ENCODE assay signal across 1 cellular context in the genomic region with DNA sequence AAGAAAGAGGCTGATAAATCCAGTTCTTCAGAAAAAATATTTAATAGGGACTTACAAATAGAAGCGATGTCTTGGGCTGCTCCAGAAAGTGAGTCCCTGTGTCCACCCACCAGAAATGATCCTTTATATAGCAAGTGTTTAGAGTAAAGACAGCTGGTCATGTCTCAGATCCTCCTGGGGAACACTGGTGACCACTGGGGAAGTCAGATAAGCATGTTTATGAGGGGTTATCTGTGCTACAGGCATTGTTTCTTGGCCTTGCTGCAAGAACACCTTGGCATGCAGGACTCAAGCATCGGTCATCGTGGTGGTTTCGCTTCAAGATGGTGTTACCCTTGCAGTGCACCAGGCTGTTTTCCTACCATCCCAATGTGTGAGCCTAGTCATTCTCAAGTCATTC.
TF ChIP-seq lines count a peak whose summit lies in the region.

No MANE protein-coding gene starts in this region.

TF ChIP-seq in K562, 482 proteins besides CTCF, POLR2A, EP300 and RAD21 (continued from another document and continues in another):
- no peak for TF ChIP-seq ZBTB34 (CRISPR knock-in tag; IDR thresholded peaks at IDR 0.05)
- no peak for TF ChIP-seq ZNF778 (CRISPR knock-in tag; IDR thresholded peaks at IDR 0.05)
- no peak for TF ChIP-seq KHSRP (IDR thresholded peaks at IDR 0.05)
- TF ChIP-seq KLF1 (tag; IDR thresholded peaks at IDR 0.05), result no peak
- no peak for TF ChIP-seq JUNB (CRISPR knock-in tag; conservative IDR thresholded peaks at IDR 0.05)
- no peak for TF ChIP-seq HIVEP1 (CRISPR knock-in tag; IDR thresholded peaks at IDR 0.05)
- no peak for TF ChIP-seq TGIF2 (CRISPR knock-in tag; IDR thresholded peaks at IDR 0.05)
- 0 out of 2 replicates have a peak, but pooled peaks have one; percentile 33 for TF ChIP-seq ZNF589 (CRISPR knock-in tag; IDR thresholded peaks at IDR 0.05; ENCODE audit: low read depth)
- no peak for TF ChIP-seq ZBED1 (IDR thresholded peaks at IDR 0.05)
- TF ChIP-seq, protein P1, sequence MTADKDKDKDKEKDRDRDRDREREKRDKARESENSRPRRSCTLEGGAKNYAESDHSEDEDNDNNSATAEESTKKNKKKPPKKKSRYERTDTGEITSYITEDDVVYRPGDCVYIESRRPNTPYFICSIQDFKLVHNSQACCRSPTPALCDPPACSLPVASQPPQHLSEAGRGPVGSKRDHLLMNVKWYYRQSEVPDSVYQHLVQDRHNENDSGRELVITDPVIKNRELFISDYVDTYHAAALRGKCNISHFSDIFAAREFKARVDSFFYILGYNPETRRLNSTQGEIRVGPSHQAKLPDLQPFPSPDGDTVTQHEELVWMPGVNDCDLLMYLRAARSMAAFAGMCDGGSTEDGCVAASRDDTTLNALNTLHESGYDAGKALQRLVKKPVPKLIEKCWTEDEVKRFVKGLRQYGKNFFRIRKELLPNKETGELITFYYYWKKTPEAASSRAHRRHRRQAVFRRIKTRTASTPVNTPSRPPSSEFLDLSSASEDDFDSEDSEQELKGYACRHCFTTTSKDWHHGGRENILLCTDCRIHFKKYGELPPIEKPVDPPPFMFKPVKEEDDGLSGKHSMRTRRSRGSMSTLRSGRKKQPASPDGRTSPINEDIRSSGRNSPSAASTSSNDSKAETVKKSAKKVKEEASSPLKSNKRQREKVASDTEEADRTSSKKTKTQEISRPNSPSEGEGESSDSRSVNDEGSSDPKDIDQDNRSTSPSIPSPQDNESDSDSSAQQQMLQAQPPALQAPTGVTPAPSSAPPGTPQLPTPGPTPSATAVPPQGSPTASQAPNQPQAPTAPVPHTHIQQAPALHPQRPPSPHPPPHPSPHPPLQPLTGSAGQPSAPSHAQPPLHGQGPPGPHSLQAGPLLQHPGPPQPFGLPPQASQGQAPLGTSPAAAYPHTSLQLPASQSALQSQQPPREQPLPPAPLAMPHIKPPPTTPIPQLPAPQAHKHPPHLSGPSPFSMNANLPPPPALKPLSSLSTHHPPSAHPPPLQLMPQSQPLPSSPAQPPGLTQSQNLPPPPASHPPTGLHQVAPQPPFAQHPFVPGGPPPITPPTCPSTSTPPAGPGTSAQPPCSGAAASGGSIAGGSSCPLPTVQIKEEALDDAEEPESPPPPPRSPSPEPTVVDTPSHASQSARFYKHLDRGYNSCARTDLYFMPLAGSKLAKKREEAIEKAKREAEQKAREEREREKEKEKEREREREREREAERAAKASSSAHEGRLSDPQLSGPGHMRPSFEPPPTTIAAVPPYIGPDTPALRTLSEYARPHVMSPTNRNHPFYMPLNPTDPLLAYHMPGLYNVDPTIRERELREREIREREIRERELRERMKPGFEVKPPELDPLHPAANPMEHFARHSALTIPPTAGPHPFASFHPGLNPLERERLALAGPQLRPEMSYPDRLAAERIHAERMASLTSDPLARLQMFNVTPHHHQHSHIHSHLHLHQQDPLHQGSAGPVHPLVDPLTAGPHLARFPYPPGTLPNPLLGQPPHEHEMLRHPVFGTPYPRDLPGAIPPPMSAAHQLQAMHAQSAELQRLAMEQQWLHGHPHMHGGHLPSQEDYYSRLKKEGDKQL (CRISPR knock-in tag; IDR thresholded peaks at IDR 0.05; ENCODE audit: borderline replicate concordance), result no peak
- no peak for TF ChIP-seq MITF (IDR thresholded peaks at IDR 0.05)
- no peak for TF ChIP-seq MBD1 (CRISPR knock-in tag; IDR thresholded peaks at IDR 0.05)
- TF ChIP-seq RBM17 (IDR thresholded peaks at IDR 0.05; ENCODE audit: borderline replicate concordance, low read depth, low read length), result no peak
- TF ChIP-seq TCF7L2 (IDR thresholded peaks at IDR 0.05; ENCODE audit: low read depth, low read length), result no peak
- TF ChIP-seq U2AF1 (optimal IDR thresholded peaks at IDR 0.05; ENCODE audit: low read depth, low read length), result no peak
- TF ChIP-seq RNF219 (CRISPR knock-in tag; IDR thresholded peaks at IDR 0.05), result no peak
- no peak for TF ChIP-seq ADNP (tag; IDR thresholded peaks at IDR 0.05)
- TF ChIP-seq HDAC8 (tag; IDR thresholded peaks at IDR 0.05), result no peak
- TF ChIP-seq NCOR1 (IDR thresholded peaks at IDR 0.05), result peak; percentile 71
- TF ChIP-seq CTBP1 (IDR thresholded peaks at IDR 0.05; ENCODE audit: borderline replicate concordance), result peak; percentile 26; the same call in 1 of the 2 replicates
- TF ChIP-seq PTBP1 (IDR thresholded peaks at IDR 0.05; ENCODE audit: low read depth, low read length), result no peak
- TF ChIP-seq SREBF1 (IDR thresholded peaks at IDR 0.05; ENCODE audit: borderline replicate concordance, low read depth, low read length), result no peak
- TF ChIP-seq, protein P2, sequence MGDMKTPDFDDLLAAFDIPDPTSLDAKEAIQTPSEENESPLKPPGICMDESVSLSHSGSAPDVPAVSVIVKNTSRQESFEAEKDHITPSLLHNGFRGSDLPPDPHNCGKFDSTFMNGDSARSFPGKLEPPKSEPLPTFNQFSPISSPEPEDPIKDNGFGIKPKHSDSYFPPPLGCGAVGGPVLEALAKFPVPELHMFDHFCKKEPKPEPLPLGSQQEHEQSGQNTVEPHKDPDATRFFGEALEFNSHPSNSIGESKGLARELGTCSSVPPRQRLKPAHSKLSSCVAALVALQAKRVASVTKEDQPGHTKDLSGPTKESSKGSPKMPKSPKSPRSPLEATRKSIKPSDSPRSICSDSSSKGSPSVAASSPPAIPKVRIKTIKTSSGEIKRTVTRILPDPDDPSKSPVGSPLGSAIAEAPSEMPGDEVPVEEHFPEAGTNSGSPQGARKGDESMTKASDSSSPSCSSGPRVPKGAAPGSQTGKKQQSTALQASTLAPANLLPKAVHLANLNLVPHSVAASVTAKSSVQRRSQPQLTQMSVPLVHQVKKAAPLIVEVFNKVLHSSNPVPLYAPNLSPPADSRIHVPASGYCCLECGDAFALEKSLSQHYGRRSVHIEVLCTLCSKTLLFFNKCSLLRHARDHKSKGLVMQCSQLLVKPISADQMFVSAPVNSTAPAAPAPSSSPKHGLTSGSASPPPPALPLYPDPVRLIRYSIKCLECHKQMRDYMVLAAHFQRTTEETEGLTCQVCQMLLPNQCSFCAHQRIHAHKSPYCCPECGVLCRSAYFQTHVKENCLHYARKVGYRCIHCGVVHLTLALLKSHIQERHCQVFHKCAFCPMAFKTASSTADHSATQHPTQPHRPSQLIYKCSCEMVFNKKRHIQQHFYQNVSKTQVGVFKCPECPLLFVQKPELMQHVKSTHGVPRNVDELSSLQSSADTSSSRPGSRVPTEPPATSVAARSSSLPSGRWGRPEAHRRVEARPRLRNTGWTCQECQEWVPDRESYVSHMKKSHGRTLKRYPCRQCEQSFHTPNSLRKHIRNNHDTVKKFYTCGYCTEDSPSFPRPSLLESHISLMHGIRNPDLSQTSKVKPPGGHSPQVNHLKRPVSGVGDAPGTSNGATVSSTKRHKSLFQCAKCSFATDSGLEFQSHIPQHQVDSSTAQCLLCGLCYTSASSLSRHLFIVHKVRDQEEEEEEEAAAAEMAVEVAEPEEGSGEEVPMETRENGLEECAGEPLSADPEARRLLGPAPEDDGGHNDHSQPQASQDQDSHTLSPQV (IDR thresholded peaks at IDR 0.05), result no peak
- TF ChIP-seq GATA2 (CRISPR knock-in tag; IDR thresholded peaks at IDR 0.05), result no peak
- no peak for TF ChIP-seq ELF1 (tag; IDR thresholded peaks at IDR 0.05)
- TF ChIP-seq NONO (IDR thresholded peaks at IDR 0.05; ENCODE audit: low read depth in 2 of 2, low read length in 1 of 2), result no peak
- TF ChIP-seq RBFOX2 (IDR thresholded peaks at IDR 0.05; ENCODE audit: low read depth, low read length), result no peak
- no peak for TF ChIP-seq PRPF4 (IDR thresholded peaks at IDR 0.05; ENCODE audit: insufficient read depth, low read depth, low read length, poor library complexity, severe bottlenecking)
- TF ChIP-seq, protein P3, sequence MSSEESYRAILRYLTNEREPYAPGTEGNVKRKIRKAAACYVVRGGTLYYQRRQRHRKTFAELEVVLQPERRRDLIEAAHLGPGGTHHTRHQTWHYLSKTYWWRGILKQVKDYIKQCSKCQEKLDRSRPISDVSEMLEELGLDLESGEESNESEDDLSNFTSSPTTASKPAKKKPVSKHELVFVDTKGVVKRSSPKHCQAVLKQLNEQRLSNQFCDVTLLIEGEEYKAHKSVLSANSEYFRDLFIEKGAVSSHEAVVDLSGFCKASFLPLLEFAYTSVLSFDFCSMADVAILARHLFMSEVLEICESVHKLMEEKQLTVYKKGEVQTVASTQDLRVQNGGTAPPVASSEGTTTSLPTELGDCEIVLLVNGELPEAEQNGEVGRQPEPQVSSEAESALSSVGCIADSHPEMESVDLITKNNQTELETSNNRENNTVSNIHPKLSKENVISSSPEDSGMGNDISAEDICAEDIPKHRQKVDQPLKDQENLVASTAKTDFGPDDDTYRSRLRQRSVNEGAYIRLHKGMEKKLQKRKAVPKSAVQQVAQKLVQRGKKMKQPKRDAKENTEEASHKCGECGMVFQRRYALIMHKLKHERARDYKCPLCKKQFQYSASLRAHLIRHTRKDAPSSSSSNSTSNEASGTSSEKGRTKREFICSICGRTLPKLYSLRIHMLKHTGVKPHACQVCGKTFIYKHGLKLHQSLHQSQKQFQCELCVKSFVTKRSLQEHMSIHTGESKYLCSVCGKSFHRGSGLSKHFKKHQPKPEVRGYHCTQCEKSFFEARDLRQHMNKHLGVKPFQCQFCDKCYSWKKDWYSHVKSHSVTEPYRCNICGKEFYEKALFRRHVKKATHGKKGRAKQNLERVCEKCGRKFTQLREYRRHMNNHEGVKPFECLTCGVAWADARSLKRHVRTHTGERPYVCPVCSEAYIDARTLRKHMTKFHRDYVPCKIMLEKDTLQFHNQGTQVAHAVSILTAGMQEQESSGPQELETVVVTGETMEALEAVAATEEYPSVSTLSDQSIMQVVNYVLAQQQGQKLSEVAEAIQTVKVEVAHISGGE (CRISPR knock-in tag; IDR thresholded peaks at IDR 0.05), result no peak
- peak; percentile 52 for TF ChIP-seq NFIC (IDR thresholded peaks at IDR 0.05)
- TF ChIP-seq DPF2 (IDR thresholded peaks at IDR 0.05), result 0 out of 2 replicates have a peak, but pooled peaks have one; percentile 38
- TF ChIP-seq GATAD2B (IDR thresholded peaks at IDR 0.05; ENCODE audit: borderline replicate concordance), result no peak
- no peak for TF ChIP-seq HCFC1 (IDR thresholded peaks at IDR 0.05; ENCODE audit: low read depth, low read length)
- TF ChIP-seq GABPB1 (CRISPR knock-in tag; IDR thresholded peaks at IDR 0.05), result no peak
- no peak for TF ChIP-seq ZFP36 (IDR thresholded peaks at IDR 0.05; ENCODE audit: low read depth, low read length, partially characterized antibody)
- peak; percentile 85 for TF ChIP-seq TCF3 (CRISPR knock-in tag; IDR thresholded peaks at IDR 0.05)
- no peak for TF ChIP-seq LARP7 (IDR thresholded peaks at IDR 0.05)
- TF ChIP-seq POLR2H (tag; IDR thresholded peaks at IDR 0.05; ENCODE audit: low read depth), result no peak
- 0 out of 4 replicates have a peak, but pooled peaks have one; percentile 23 to 27 for TF ChIP-seq FOXK2 (conservative IDR thresholded peaks at IDR 0.05 in 1 of 2, IDR thresholded peaks at IDR 0.05 in 1 of 2; ENCODE audit: low read depth in 2 of 2)
- no peak for TF ChIP-seq NCOA4 (IDR thresholded peaks at IDR 0.05; ENCODE audit: partially characterized antibody)
- no peak for TF ChIP-seq HNRNPL (IDR thresholded peaks at IDR 0.05; ENCODE audit: low read depth, low read length)
